In genomic region chr16:71565812-71566700, GRCh38 we compare ENCODE assay signal across 1 cellular context.
TF ChIP-seq lines count a peak whose summit lies in the region.

No MANE protein-coding gene starts in this region.

TF ChIP-seq in A549, 52 proteins besides CTCF, POLR2A, EP300 and RAD21 (continued from another document):
- TF ChIP-seq USF2 (IDR thresholded peaks at IDR 0.05) (no peak), NPAS2 (CRISPR knock-in tag; IDR thresholded peaks at IDR 0.05; ENCODE audit: borderline replicate concordance) (no peak), PBX3 (IDR thresholded peaks at IDR 0.05) (no peak), FOSL2 (IDR thresholded peaks at IDR 0.05) (no peak), FOSL2 (CRISPR knock-in tag; IDR thresholded peaks at IDR 0.05) (no peak), HMGXB4 (CRISPR knock-in tag; IDR thresholded peaks at IDR 0.05; ENCODE audit: borderline replicate concordance) (no peak), EHMT2 (IDR thresholded peaks at IDR 0.05; ENCODE audit: low read depth) (no peak), ZNF302 (CRISPR knock-in tag; IDR thresholded peaks at IDR 0.05) (no peak), RARB (CRISPR knock-in tag; IDR thresholded peaks at IDR 0.05) (no peak)
